ENCODE assay signal across 1 cellular context in genomic region chr22:19554834-19555404, GRCh38.
A peak's percentile ranks its signal among the peaks of the same experiment; 100 is the strongest.
TF ChIP-seq lines count a peak whose summit lies in the region.

No MANE protein-coding gene starts in this region.

TF ChIP-seq in HepG2, 621 proteins besides CTCF, POLR2A, EP300 and RAD21 (continued from another document):
- TF ChIP-seq ZNF251 (CRISPR knock-in tag; IDR thresholded peaks at IDR 0.05) (no peak), ZNF816 (CRISPR knock-in tag; IDR thresholded peaks at IDR 0.05; ENCODE audit: borderline replicate concordance) (no peak), FOXA1 (IDR thresholded peaks at IDR 0.05) (no peak), FOXA1 (CRISPR knock-in tag; IDR thresholded peaks at IDR 0.05) (peak; percentile 67), SP140L (CRISPR knock-in tag; IDR thresholded peaks at IDR 0.05; ENCODE audit: borderline replicate concordance) (no peak), ZNF619 (CRISPR knock-in tag; IDR thresholded peaks at IDR 0.05) (no peak), NCOA2 (CRISPR knock-in tag; IDR thresholded peaks at IDR 0.05) (peak; percentile 20; the same call in 1 of the 2 replicates), ZBTB21 (CRISPR knock-in tag; IDR thresholded peaks at IDR 0.05) (no peak), ZNF598 (CRISPR knock-in tag; IDR thresholded peaks at IDR 0.05; ENCODE audit: borderline replicate concordance) (0 out of 2 replicates have a peak, but pooled peaks have one; percentile 37), MIER2 (CRISPR knock-in tag; IDR thresholded peaks at IDR 0.05) (0 out of 2 replicates have a peak, but pooled peaks have one; percentile 38), ATF3 (CRISPR knock-in tag; IDR thresholded peaks at IDR 0.05) (peak; percentile 74), SOX5 (CRISPR knock-in tag; IDR thresholded peaks at IDR 0.05; ENCODE audit: borderline replicate concordance) (peak; percentile 56), SOX13 (IDR thresholded peaks at IDR 0.05) (no peak), SOX13 (CRISPR knock-in tag; conservative IDR thresholded peaks at IDR 0.05 in 1 of 2, IDR thresholded peaks at IDR 0.05 in 1 of 2) (peak in 1 of 2 experiments; percentile 68; a peak in 1 of 4 replicates), GLI4 (CRISPR knock-in tag; IDR thresholded peaks at IDR 0.05; ENCODE audit: borderline replicate concordance) (no peak), MAFG (CRISPR knock-in tag; IDR thresholded peaks at IDR 0.05) (0 out of 2 replicates have a peak, but pooled peaks have one; percentile 13), JUN (CRISPR knock-in tag; IDR thresholded peaks at IDR 0.05) (no peak), RXRA (CRISPR knock-in tag; IDR thresholded peaks at IDR 0.05) (peak; percentile 41; the same call in 1 of the 2 replicates), SALL1 (CRISPR knock-in tag; IDR thresholded peaks at IDR 0.05) (peak; percentile 65), ZNF644 (CRISPR knock-in tag; IDR thresholded peaks at IDR 0.05; ENCODE audit: low read depth) (peak; percentile 69; the same call in 1 of the 2 replicates), AGO1 (IDR thresholded peaks at IDR 0.05; ENCODE audit: low read depth, low read length, poor library complexity, severe bottlenecking) (no peak), HDAC2 (CRISPR knock-in tag; IDR thresholded peaks at IDR 0.05) (0 out of 2 replicates have a peak, but pooled peaks have one; percentile 37), ZBTB40 (IDR thresholded peaks at IDR 0.05) (no peak), ZBTB40 (CRISPR knock-in tag; IDR thresholded peaks at IDR 0.05) (no peak)
- TF ChIP-seq, protein P1, sequence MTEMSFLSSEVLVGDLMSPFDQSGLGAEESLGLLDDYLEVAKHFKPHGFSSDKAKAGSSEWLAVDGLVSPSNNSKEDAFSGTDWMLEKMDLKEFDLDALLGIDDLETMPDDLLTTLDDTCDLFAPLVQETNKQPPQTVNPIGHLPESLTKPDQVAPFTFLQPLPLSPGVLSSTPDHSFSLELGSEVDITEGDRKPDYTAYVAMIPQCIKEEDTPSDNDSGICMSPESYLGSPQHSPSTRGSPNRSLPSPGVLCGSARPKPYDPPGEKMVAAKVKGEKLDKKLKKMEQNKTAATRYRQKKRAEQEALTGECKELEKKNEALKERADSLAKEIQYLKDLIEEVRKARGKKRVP (CRISPR knock-in tag; IDR thresholded peaks at IDR 0.05) = no peak
